35 cellular contexts compared by ENCODE assay signal in the genomic region with DNA sequence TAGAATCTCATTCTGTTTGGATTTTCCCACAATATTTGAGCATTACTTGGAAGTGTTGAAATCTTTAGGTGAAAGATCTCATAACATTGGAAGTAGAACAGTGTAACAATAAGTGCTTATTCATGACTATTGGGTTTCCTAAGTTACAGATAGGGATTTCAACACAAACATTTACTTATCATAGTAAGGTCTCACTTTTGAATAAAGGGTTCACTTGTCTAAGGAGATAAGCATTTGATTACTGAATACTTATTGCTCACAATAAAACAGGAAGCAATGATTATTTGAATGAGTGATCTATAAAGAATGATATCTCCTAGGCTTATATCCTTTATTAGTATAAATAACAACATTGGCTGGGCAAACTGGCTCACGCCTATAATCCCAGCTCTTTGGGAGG. TPM values are rescaled to one million over a fixed set of nuclear protein-coding genes. Genes with fewer than 3 reads are reported as not detected.
"Had no signal": no experiment of that assay in that cellular context is flagged by ENCODE, and none has a peak within 500 bp of the region (broad histone marks: within the 10 kb centered on the region; RNA-seq: fewer than 3 reads in every experiment).

No MANE protein-coding gene starts in this region.

- H3K4me1 ChIP-seq: esophagus squamous epithelium, gastrocnemius medialis, right atrium auricular region, sigmoid colon, spleen, testis, tibial artery had no signal

- H3K27me3 ChIP-seq: esophagus squamous epithelium, gastrocnemius medialis, neutrophil, right atrium auricular region, sigmoid colon, spleen, testis, tibial artery had no signal

- H3K27ac ChIP-seq: coronary artery, esophagus squamous epithelium, gastrocnemius medialis, neutrophil, parathyroid adenoma, right atrium auricular region, sigmoid colon, spleen, testis, tibial artery had no signal

- H3K36me3 Mint-ChIP-seq: mesothelial cell of epicardium; naive B cell; natural killer cell treated with Interleukin-12 subunit alpha and Interleukin-12 subunit beta and Interleukin-15 and Interleukin-18, amount 100 ng/mL, for 72 hours; type B pancreatic cell had no signal

- H2AFZ ChIP-seq: parathyroid adenoma had no signal

- DNase-seq: dermis blood vessel endothelial cell; effector memory CD4-positive, alpha-beta T cell; erythroblast; esophagus squamous epithelium; foreskin fibroblast; gastrocnemius medialis; head of caudate nucleus; kidney; mesenchymal stem cell; mucosa of descending colon; naive B cell; sigmoid colon; spleen; stimulated activated CD4-positive, alpha-beta T cell treated with anti-CD3 and anti-CD28 coated beads, Interleukin-4, amount 100 ng/mL, for 4 hours; stimulated activated naive CD8-positive, alpha-beta T cell treated with anti-CD3 and anti-CD28 coated beads, Interleukin-15, Interleukin-2, amounts not matched to agents 100 U/mL and 50 U/mL, for 24 hours; substantia nigra; testis; tibial artery had no signal

- H3K9ac ChIP-seq: parathyroid adenoma had no signal

- H3K9me3 ChIP-seq: esophagus squamous epithelium, gastrocnemius medialis, mucosa of descending colon, neutrophil, right atrium auricular region, sigmoid colon, spleen, testis, tibial artery had no signal

- H3K4me3 ChIP-seq: coronary artery, esophagus squamous epithelium, gastrocnemius medialis, lung, mucosa of descending colon, right atrium auricular region, sigmoid colon, spleen, testis, tibial artery had no signal

- H3K27ac Mint-ChIP-seq: mesothelial cell of epicardium; naive B cell; natural killer cell treated with Interleukin-12 subunit alpha and Interleukin-12 subunit beta and Interleukin-15 and Interleukin-18, amount 100 ng/mL, for 72 hours; progenitor cell of endocrine pancreas; stimulated activated memory B cell treated with anti-CD40 and anti-IgM and Interleukin-4, amounts not matched to agents 10 μg/mL and 1 μg/mL and 100 μg/mL, for 72 hours; type B pancreatic cell had no signal

- H3K79me2 ChIP-seq: parathyroid adenoma had no signal

- H3K4me3 Mint-ChIP-seq: mesothelial cell of epicardium; naive B cell; natural killer cell treated with Interleukin-12 subunit alpha and Interleukin-12 subunit beta and Interleukin-15 and Interleukin-18, amount 100 ng/mL, for 72 hours; neural crest cell; stimulated activated memory B cell treated with anti-CD40 and anti-IgM and Interleukin-4, amounts not matched to agents 10 μg/mL and 1 μg/mL and 100 μg/mL, for 72 hours; type B pancreatic cell had no signal

- FAIRE-seq: kidney had no signal

- H3K36me3 ChIP-seq: esophagus squamous epithelium, gastrocnemius medialis, right atrium auricular region, sigmoid colon had no signal

- H3K4me1 Mint-ChIP-seq: mesothelial cell of epicardium; naive B cell; neural crest cell; stimulated activated memory B cell treated with anti-CD40 and anti-IgM and Interleukin-4, amounts not matched to agents 10 μg/mL and 1 μg/mL and 100 μg/mL, for 72 hours had no signal

- ATAC-seq: gastrocnemius medialis; left lobe of liver; mucosa of descending colon; natural killer cell treated with Interleukin-12 subunit alpha and Interleukin-12 subunit beta and Interleukin-15 and Interleukin-18, amount 100 ng/mL, for 72 hours; stimulated activated memory B cell treated with anti-CD40 and anti-IgM and Interleukin-4, amounts not matched to agents 10 μg/mL and 1 μg/mL and 100 μg/mL, for 72 hours; stimulated activated naive CD8-positive, alpha-beta T cell treated with anti-CD3 and anti-CD28 coated beads, Interleukin-15, Interleukin-2, amounts not matched to agents 100 U/mL and 50 U/mL, for 24 hours had no signal

- H3K27me3 Mint-ChIP-seq: naive B cell; natural killer cell treated with Interleukin-12 subunit alpha and Interleukin-12 subunit beta and Interleukin-15 and Interleukin-18, amount 100 ng/mL, for 72 hours; progenitor cell of endocrine pancreas; stimulated activated memory B cell treated with anti-CD40 and anti-IgM and Interleukin-4, amounts not matched to agents 10 μg/mL and 1 μg/mL and 100 μg/mL, for 72 hours; type B pancreatic cell had no signal

- H3K9me3 Mint-ChIP-seq: mesothelial cell of epicardium; naive B cell; natural killer cell treated with Interleukin-12 subunit alpha and Interleukin-12 subunit beta and Interleukin-15 and Interleukin-18, amount 100 ng/mL, for 72 hours; neural crest cell; stimulated activated memory B cell treated with anti-CD40 and anti-IgM and Interleukin-4, amounts not matched to agents 10 μg/mL and 1 μg/mL and 100 μg/mL, for 72 hours; type B pancreatic cell had no signal

RNA-seq across cellular contexts. Expression of gene DDX43, which starts 14.8 kb away (rescaled TPM):
- total RNA-seq: mesothelial cell of epicardium, neural crest cell, progenitor cell of endocrine pancreas, skeletal muscle tissue had no signal

RNA-seq across cellular contexts. Expression of gene OOEP, which starts 39.7 kb away (rescaled TPM):
- total RNA-seq: dermis blood vessel endothelial cell; gastrocnemius medialis; glomerular endothelial cell; liver; mesothelial cell of epicardium; natural killer cell treated with Interleukin-12 subunit alpha and Interleukin-12 subunit beta and Interleukin-15 and Interleukin-18, amount 100 ng/mL, for 72 hours; neural crest cell; omental fat pad; progenitor cell of endocrine pancreas; right atrium auricular region; sigmoid colon; skeletal muscle tissue; urinary bladder had no signal

RNA-seq across cellular contexts. Expression of gene KHDC3L, which starts 46.9 kb away (rescaled TPM):
- total RNA-seq: dermis blood vessel endothelial cell; esophagus squamous epithelium; gastrocnemius medialis; glomerular endothelial cell; kidney; left lobe of liver; liver; lung; mesothelial cell of epicardium; mucosa of descending colon; natural killer cell treated with Interleukin-12 subunit alpha and Interleukin-12 subunit beta and Interleukin-15 and Interleukin-18, amount 100 ng/mL, for 72 hours; neural crest cell; omental fat pad; progenitor cell of endocrine pancreas; right atrium auricular region; sigmoid colon; skeletal muscle tissue; spleen; urinary bladder had no signal
- polyA plus RNA-seq: liver, lung, sigmoid colon, spleen, urinary bladder had no signal
